In genomic region chr3:32321095-32321835, GRCh38 we compare ENCODE assay signal across 13 cellular contexts.
A peak's percentile ranks its signal among the peaks of the same experiment; 100 is the strongest.
DNase-seq lines count a peak whose midpoint lies in the region; ATAC-seq lines count a peak whose summit lies in the region.
"Had no signal": no experiment of that assay in that cellular context is flagged by ENCODE, and none has a peak within 500 bp of the region (broad histone marks: within the 10 kb centered on the region; RNA-seq: fewer than 3 reads in every experiment).

No MANE protein-coding gene starts in this region.

- no peak for DNase-seq in stimulated activated naive CD8-positive, alpha-beta T cell treated with anti-CD3 and anti-CD28 coated beads, Interleukin-15, amount 100 ng/mL, for 72 hours
- DNase-seq in stimulated activated naive CD8-positive, alpha-beta T cell treated with anti-CD3 and anti-CD28 coated beads, Interleukin-15, Interleukin-2, amounts not matched to agents 100 U/mL and 50 U/mL, for 24 hours, result no peak
- DNase-seq in brain pericyte (ENCODE audit: low read depth, low spot score) (peak; percentile 91), lung microvascular endothelial cell (ENCODE audit: low read depth in 2 of 2) (peak; percentile 85 to 89), T-helper 2 cell (no peak), inferior parietal cortex (ENCODE audit: extremely low spot score) (no peak), NCI-H524 (lab: John Stamatoyannopoulos, UW) (no peak)
- no peak for DNase-seq in stimulated activated CD4-positive, alpha-beta T cell treated with anti-CD3 and anti-CD28 coated beads, Interleukin-4, amount 100 ng/mL, for 24 hours
- DNase-seq: activated naive CD8-positive, alpha-beta T cell treated with anti-CD3 and anti-CD28 coated beads, Interleukin-2, amount 50 U/mL, for 24 hours; dorsolateral prefrontal cortex; NCI-H1048; OCI-M1 had no signal

- H3K4me3 Mint-ChIP-seq in stimulated activated naive CD8-positive, alpha-beta T cell treated with anti-CD3 and anti-CD28 coated beads, Interleukin-15, amount 100 ng/mL, for 72 hours, result no peak overlapping the region
- H3K4me3 Mint-ChIP-seq: activated naive CD8-positive, alpha-beta T cell treated with anti-CD3 and anti-CD28 coated beads, Interleukin-2, amount 50 U/mL, for 24 hours had no signal

- H3K9me3 Mint-ChIP-seq in stimulated activated naive CD8-positive, alpha-beta T cell treated with anti-CD3 and anti-CD28 coated beads, Interleukin-15, amount 100 ng/mL, for 72 hours, result no peaks in the 10 kb centered on the region
- H3K9me3 Mint-ChIP-seq: activated naive CD8-positive, alpha-beta T cell treated with anti-CD3 and anti-CD28 coated beads, Interleukin-2, amount 50 U/mL, for 24 hours had no signal

- no peak for ATAC-seq in stimulated activated naive CD8-positive, alpha-beta T cell treated with anti-CD3 and anti-CD28 coated beads, Interleukin-15, amount 100 ng/mL, for 72 hours
- no peak for ATAC-seq in stimulated activated naive CD8-positive, alpha-beta T cell treated with anti-CD3 and anti-CD28 coated beads, Interleukin-15, Interleukin-2, amounts not matched to agents 100 U/mL and 50 U/mL, for 24 hours
- ATAC-seq: activated CD4-positive, CD25-positive, alpha-beta regulatory T cell treated with anti-CD3 and anti-CD28 coated beads, Interleukin-2, amount 50 U/mL, for 24 hours; activated naive CD8-positive, alpha-beta T cell treated with anti-CD3 and anti-CD28 coated beads, Interleukin-2, amount 50 U/mL, for 24 hours had no signal

- peak overlapping the region; percentile 35 to 48 for H3K27ac Mint-ChIP-seq in stimulated activated naive CD8-positive, alpha-beta T cell treated with anti-CD3 and anti-CD28 coated beads, Interleukin-15, amount 100 ng/mL, for 72 hours
- H3K27ac Mint-ChIP-seq: activated naive CD8-positive, alpha-beta T cell treated with anti-CD3 and anti-CD28 coated beads, Interleukin-2, amount 50 U/mL, for 24 hours had no signal

- peaks cover 11% of the 10 kb centered on the region for H3K4me1 Mint-ChIP-seq in stimulated activated naive CD8-positive, alpha-beta T cell treated with anti-CD3 and anti-CD28 coated beads, Interleukin-15, amount 100 ng/mL, for 72 hours

- no peaks in the 10 kb centered on the region for H3K27me3 Mint-ChIP-seq in stimulated activated naive CD8-positive, alpha-beta T cell treated with anti-CD3 and anti-CD28 coated beads, Interleukin-15, amount 100 ng/mL, for 72 hours

Comparison
In these comparisons a context has a peak if more than half of its experiments do, and no peak if none do; other contexts are left out.
1. DNase-seq: peak in brain pericyte (single experiment) and lung microvascular endothelial cell (2 of 2); none in stimulated activated naive CD8-positive, alpha-beta T cell treated with anti-CD3 and anti-CD28 coated beads, Interleukin-15, amount 100 ng/mL, for 72 hours (0 of 2), stimulated activated naive CD8-positive, alpha-beta T cell treated with anti-CD3 and anti-CD28 coated beads, Interleukin-15, Interleukin-2, amounts not matched to agents 100 U/mL and 50 U/mL, for 24 hours (single experiment), stimulated activated CD4-positive, alpha-beta T cell treated with anti-CD3 and anti-CD28 coated beads, Interleukin-4, amount 100 ng/mL, for 24 hours (single experiment), T-helper 2 cell (0 of 5), inferior parietal cortex (single experiment) and NCI-H524 (0 of 2).